In the genomic region with DNA sequence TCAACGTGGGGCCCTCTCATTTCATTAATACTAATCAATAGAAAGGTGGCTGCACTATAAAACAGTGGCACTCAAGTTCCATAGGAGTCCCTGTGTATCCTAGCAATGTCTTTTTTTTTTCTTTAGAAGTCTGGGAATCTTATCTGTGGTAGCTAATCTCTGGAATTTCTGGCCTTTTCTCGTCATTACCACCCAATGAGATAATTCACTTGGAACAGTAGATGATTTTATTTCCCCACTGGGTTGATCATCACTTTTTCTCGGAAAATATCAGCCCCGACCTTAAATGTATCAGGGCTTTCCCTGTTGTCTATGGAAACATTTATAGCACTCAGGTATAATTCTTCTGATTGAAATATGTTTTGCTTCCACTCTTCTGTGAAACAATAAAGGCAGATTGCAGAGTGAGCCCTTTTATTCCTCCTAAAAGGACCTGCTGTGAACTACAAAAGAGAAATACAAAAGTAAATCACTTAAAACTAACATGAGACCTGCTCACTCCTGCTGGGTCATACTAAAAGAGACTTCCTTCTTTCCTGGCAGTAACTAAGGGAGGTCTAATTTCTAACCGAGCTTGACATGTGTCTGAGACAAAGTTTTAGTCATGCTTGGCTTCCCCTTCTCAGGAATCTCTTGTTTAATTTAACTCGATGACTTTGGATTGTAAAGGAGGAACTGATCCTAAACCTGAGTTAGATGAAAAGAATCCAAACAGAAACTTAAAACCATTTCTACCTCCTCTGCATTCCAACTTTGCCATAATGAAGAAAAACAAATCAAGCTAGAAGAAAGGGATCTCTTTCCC, we compare ENCODE assay signal across 13 cellular contexts.
DNase-seq lines count a peak whose midpoint lies in the region; ATAC-seq, FAIRE-seq and TF ChIP-seq lines count a peak whose summit lies in the region.
"Had no signal": no experiment of that assay in that cellular context is flagged by ENCODE, and none has a peak within 500 bp of the region (broad histone marks: within the 10 kb centered on the region; RNA-seq: fewer than 3 reads in every experiment).

No MANE protein-coding gene starts in this region.

- H2BK20ac ChIP-seq in H1 (ENCODE audit: low read length), result no peak overlapping the region

- no peak overlapping the region for H2BK15ac ChIP-seq in H1 (ENCODE audit: low read length)

- no peak for TF ChIP-seq EP300 in H1 (IDR thresholded peaks at IDR 0.05; ENCODE audit: borderline replicate concordance in 1 of 2, low read depth in 2 of 2, low read length in 2 of 2)

- POLR2A ChIA-PET in H1 (lab: Charles Lee; ENCODE audit: partially characterized antibody), result no interaction called here

- H3K9ac ChIP-seq in H1 (replicated peaks in 1 of 4; ENCODE audit: extremely low read depth in 1 of 4, low read depth in 3 of 4, low read length in 3 of 4), result no peak overlapping the region
- no peak overlapping the region for H3K9ac ChIP-seq in trophoblast cell (ENCODE audit: low read length)

- H4K8ac ChIP-seq in H1 (ENCODE audit: extremely low read depth, insufficient read depth, low read length) (no peak overlapping the region), trophoblast cell (ENCODE audit: low read depth, low read length) (no peak overlapping the region)

- H3K23ac ChIP-seq in H1 (ENCODE audit: insufficient read length) (no peak overlapping the region), trophoblast cell (ENCODE audit: low read length) (no peak overlapping the region)

- TF ChIP-seq CTCF in D721Med (IDR thresholded peaks at IDR 0.05; ENCODE audit: insufficient read depth, missing control alignments) (no peak), H1 (IDR thresholded peaks at IDR 0.05; ENCODE audit: control extremely low read depth in 1 of 3, insufficient read depth in 1 of 3, low read depth in 1 of 3, low read length in 3 of 3) (no peak)

- no peak overlapping the region for H2BK120ac ChIP-seq in H1 (replicated peaks; ENCODE audit: low read depth, low read length)
- H2BK120ac ChIP-seq in trophoblast cell (ENCODE audit: insufficient read depth, low read length, poor library complexity), result no peak overlapping the region

- H3K18ac ChIP-seq in H1 (ENCODE audit: extremely low read depth, low read length), result no peak overlapping the region
- H3K18ac ChIP-seq in trophoblast cell (ENCODE audit: low read length), result no peak overlapping the region

- no peak overlapping the region for H2BK12ac ChIP-seq in H1 (ENCODE audit: low read depth, low read length)
- H2BK12ac ChIP-seq in trophoblast cell (ENCODE audit: low read length), result no peak overlapping the region

- no peak overlapping the region for H3K4me3 ChIP-seq in H1 (ENCODE audit: extremely low read depth in 1 of 4, insufficient read depth in 2 of 4, low read depth in 3 of 4, low read length in 4 of 4)
- no peak overlapping the region for H3K4me3 ChIP-seq in mesodermal cell (ENCODE audit: extremely low read depth, insufficient read depth, low read length, poor library complexity, severe bottlenecking)
- no peak overlapping the region for H3K4me3 ChIP-seq in trophoblast cell (ENCODE audit: low read depth, low read length)

- H3K79me2 ChIP-seq in H1 (ENCODE audit: control insufficient read depth in 1 of 2, insufficient read depth in 2 of 2, low read length in 2 of 2) (no peaks in the 10 kb centered on the region), trophoblast cell (ENCODE audit: control insufficient read depth, insufficient read depth, low read length, poor library complexity) (no peaks in the 10 kb centered on the region)

- H3K27ac ChIP-seq in H1 (ENCODE audit: low read depth, low read length) (no peak overlapping the region), mesodermal cell (ENCODE audit: low read depth, low read length, severe bottlenecking) (peak overlapping the region; percentile 73), trophoblast cell (ENCODE audit: low read depth, low read length) (no peak overlapping the region)
- H3K27ac ChIP-seq: C4-2B had no signal

- no peaks in the 10 kb centered on the region for H3K23me2 ChIP-seq in H1 (ENCODE audit: low read depth, low read length)

- H3K36me3 ChIP-seq in H1 (ENCODE audit: control insufficient read depth in 2 of 4, insufficient read depth in 4 of 4, low read length in 3 of 4), result no peaks in the 10 kb centered on the region
- no peaks in the 10 kb centered on the region for H3K36me3 ChIP-seq in mesodermal cell (ENCODE audit: control insufficient read depth, insufficient read depth, low read length)
- no peaks in the 10 kb centered on the region for H3K36me3 ChIP-seq in trophoblast cell (ENCODE audit: control insufficient read depth in 1 of 2, insufficient read depth in 2 of 2, low read length in 2 of 2)

- no peak overlapping the region for H4K91ac ChIP-seq in H1 (replicated peaks; ENCODE audit: insufficient read length, low read length)
- H4K91ac ChIP-seq in trophoblast cell (ENCODE audit: low read depth, low read length), result no peak overlapping the region

- H2BK5ac ChIP-seq in H1 (ENCODE audit: low read depth, low read length) (no peak overlapping the region), trophoblast cell (ENCODE audit: low read depth, low read length, poor library complexity) (no peak overlapping the region)

- TF ChIP-seq POLR2A in H1 (IDR thresholded peaks at IDR 0.05; ENCODE audit: control extremely low read depth in 1 of 2, low read depth in 2 of 2, low read length in 2 of 2), result no peak

- H3K14ac ChIP-seq in H1 (ENCODE audit: insufficient read length) (no peak overlapping the region), trophoblast cell (ENCODE audit: low read length) (no peak overlapping the region)

- H3K4me1 ChIP-seq in H1 (replicated peaks in 1 of 4; ENCODE audit: control insufficient read depth in 3 of 4, insufficient read depth in 4 of 4, low read length in 3 of 4) (peaks cover 2 to 14% (median 4%) of the 10 kb centered on the region in 4 experiments; a peak in 3 of 7 replicates), mesodermal cell (ENCODE audit: control insufficient read depth, insufficient read depth, low read length, poor library complexity, severe bottlenecking) (peaks cover 15% of the 10 kb centered on the region), trophoblast cell (ENCODE audit: control insufficient read depth in 1 of 2, insufficient read depth in 2 of 2, low read length in 2 of 2) (no peaks in the 10 kb centered on the region)

- no peaks in the 10 kb centered on the region for H4K20me1 ChIP-seq in H1 (replicated peaks in 1 of 2; ENCODE audit: control insufficient read depth in 1 of 2, insufficient read depth in 2 of 2, low read length in 2 of 2)

- H3K27me3 ChIP-seq in H1 (replicated peaks in 1 of 4; ENCODE audit: control insufficient read depth in 3 of 4, extremely low read depth in 1 of 4, insufficient read depth in 3 of 4, low read length in 3 of 4) (no peaks in the 10 kb centered on the region), trophoblast cell (ENCODE audit: insufficient read depth, low read length) (no peaks in the 10 kb centered on the region)

- H4K5ac ChIP-seq in H1 (ENCODE audit: insufficient read length, low read depth, low read length), result no peak overlapping the region

- H3K56ac ChIP-seq in H1 (replicated peaks; ENCODE audit: insufficient read length, low read depth, low read length), result no peak overlapping the region

- H2AFZ ChIP-seq in H1 (ENCODE audit: low read length) (no peak overlapping the region), trophoblast cell (ENCODE audit: insufficient read depth, low read length, poor library complexity) (no peak overlapping the region)

- FAIRE-seq in D721Med (lab: Jason Lieb, UNC), result peak; percentile 58
- FAIRE-seq in H1 (lab: Jason Lieb, UNC), result no peak

- WGBS in H1 (ENCODE audit: extremely low coverage in 1 of 2, insufficient coverage in 1 of 2, insufficient read length in 1 of 2, insufficient replicate concordance in 2 of 2, low coverage in 1 of 2, low lambda C conversion rate in 2 of 2, missing lambda C conversion rate in 1 of 2), 2 experiments, result 34% methylated on average over 6 of the region's 6 CpGs; no CpG with 5 or more reads in 1 of the 2 experiments
- 0% methylated on average over 1 of the region's 6 CpGs; no CpG with 5 or more reads in 1 of the 2 experiments for WGBS in mesodermal cell (ENCODE audit: insufficient coverage in 2 of 2), 2 experiments
- no CpG with 5 or more reads among the region's 6 CpGs for WGBS in trophoblast cell (ENCODE audit: extremely low coverage, insufficient coverage, insufficient read length)

- no peaks in the 10 kb centered on the region for H3K79me1 ChIP-seq in H1 (ENCODE audit: low read depth, low read length)
- H3K79me1 ChIP-seq in trophoblast cell (ENCODE audit: low read length), result no peaks in the 10 kb centered on the region

- H3K4ac ChIP-seq in H1 (replicated peaks; ENCODE audit: insufficient read length, low read depth, low read length) (no peak overlapping the region), trophoblast cell (ENCODE audit: low read depth, low read length) (no peak overlapping the region)

- DNase-seq in D721Med (ENCODE audit: insufficient read length, low spot score) (no peak), NCI-H345 (lab: John Stamatoyannopoulos, UW) (peak; percentile 69), H1 (ENCODE audit: low read depth in 1 of 2, low spot score in 2 of 2) (no peak), D341Med (ENCODE audit: low spot score) (no peak), trophoblast cell (no peak)
- DNase-seq: erythroblast, NCI-H1105 treated with DMSO at 0.1 percent for 48 hours, T1000 had no signal

- H3K9me3 ChIP-seq in H1 (ENCODE audit: insufficient read depth in 2 of 2, low read depth in 1 of 2, low read length in 1 of 2) (no peaks in the 10 kb centered on the region), mesodermal cell (ENCODE audit: control insufficient read depth, low read length) (no peaks in the 10 kb centered on the region), trophoblast cell (ENCODE audit: insufficient read depth, low read depth, low read length) (no peaks in the 10 kb centered on the region)

- H2AK5ac ChIP-seq in H1 (ENCODE audit: low read depth, low read length), result no peak overlapping the region
- H2AK5ac ChIP-seq in trophoblast cell (ENCODE audit: low read length), result no peak overlapping the region

- H4K12ac ChIP-seq in trophoblast cell (ENCODE audit: low read depth, low read length), result no peak overlapping the region

- H3K4me2 ChIP-seq in H1 (ENCODE audit: insufficient read depth in 1 of 2, low read depth in 2 of 2, low read length in 2 of 2) (peak overlapping the region in 1 of 2 experiments; percentile 20; a peak in 1 of 4 replicates), trophoblast cell (ENCODE audit: low read length) (no peak overlapping the region)

- CTCF ChIA-PET in H1 (lab: Charles Lee; ENCODE audit: partially characterized antibody), result interaction anchor here (0.8 kb wide), 1 partner anchor 87 kb away, joined by 3 read pairs; the partner anchor contains the start of gene CDH6

- TF ChIP-seq RAD21 in H1 (IDR thresholded peaks at IDR 0.05 in 1 of 2, conservative IDR thresholded peaks at IDR 0.05 in 1 of 2; ENCODE audit: low read depth in 2 of 2, low read length in 2 of 2), result no peak

- ATAC-seq in HG03432 (IDR thresholded peaks at IDR 0.05; ENCODE audit: unreplicated experiment) (no peak), GM21723 (IDR thresholded peaks at IDR 0.05; ENCODE audit: unreplicated experiment) (no peak)
- ATAC-seq: HCT116 had no signal

TF ChIP-seq in H1, 55 proteins besides CTCF, POLR2A, EP300 and RAD21 (continues in another document):
- TF ChIP-seq HDAC6 (IDR thresholded peaks at IDR 0.05; ENCODE audit: low read depth, low read length) (no peak), JUND (IDR thresholded peaks at IDR 0.05; ENCODE audit: low read length) (no peak), SIN3A (conservative IDR thresholded peaks at IDR 0.05 in 1 of 2, IDR thresholded peaks at IDR 0.05 in 1 of 2; ENCODE audit: low read depth in 1 of 2, low read length in 2 of 2) (no peak)
